Comparison of ENCODE assay signal across 8 cellular contexts in the genomic region with DNA sequence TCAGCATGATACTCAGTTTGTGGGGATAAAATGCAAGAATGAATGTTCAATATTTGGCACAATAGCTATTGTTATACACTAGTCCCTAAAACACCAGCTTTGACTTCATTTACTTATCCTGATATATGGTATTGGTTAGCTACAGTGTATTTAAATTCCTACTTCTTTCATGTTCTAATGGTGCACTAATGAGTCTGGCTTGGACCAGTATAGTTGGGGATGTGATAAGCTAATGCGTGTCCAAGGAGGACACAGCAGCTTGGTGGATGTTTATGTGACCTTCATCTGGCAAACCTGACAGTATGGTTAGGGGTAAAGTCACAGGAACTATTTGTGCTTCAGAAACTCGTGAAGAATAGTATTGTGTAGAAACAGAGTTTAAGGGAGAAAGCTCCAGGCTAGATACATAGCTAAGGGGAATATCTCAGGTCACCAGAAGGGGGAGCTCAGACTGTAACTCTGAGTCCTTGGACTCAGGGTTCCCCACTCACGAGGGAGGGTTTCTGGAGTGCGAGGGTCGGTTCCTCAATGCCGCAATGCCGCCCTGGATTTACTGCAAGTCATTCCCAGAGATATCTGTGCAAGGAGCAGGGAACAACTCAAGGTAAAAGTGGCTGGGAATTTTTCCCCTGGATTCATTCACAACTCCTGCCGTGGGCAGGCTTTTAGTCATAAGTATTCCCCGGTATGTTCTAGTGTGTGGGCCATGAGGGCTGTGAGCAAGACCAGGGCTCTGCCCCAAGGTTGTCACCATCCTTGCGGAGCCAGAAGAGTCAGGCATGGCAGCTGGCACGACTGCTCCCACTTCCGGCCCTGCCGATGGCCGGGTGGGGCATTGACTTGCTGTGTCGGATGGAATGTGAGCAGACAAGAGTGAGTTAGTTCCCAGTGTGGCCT. TPM values are rescaled to one million over a fixed set of nuclear protein-coding genes. Genes with fewer than 3 reads are reported as not detected.
A peak's percentile ranks its signal among the peaks of the same experiment; 100 is the strongest.
DNase-seq lines count a peak whose midpoint lies in the region; ATAC-seq and TF ChIP-seq lines count a peak whose summit lies in the region.

No MANE protein-coding gene starts in this region.

- no peaks in the 10 kb centered on the region for H3K9me2 ChIP-seq in OCI-LY1 (ENCODE audit: low read depth, low read length)

- no peak overlapping the region for H4K8ac ChIP-seq in H9 (replicated peaks; ENCODE audit: insufficient read length, low read depth, low read length)

- DNase-seq in Daoy (ENCODE audit: low read depth) (peak; percentile 41), H9 (peak; percentile 60), mammary epithelial cell (no peak), left lobe of liver (ENCODE audit: low spot score) (no peak), thoracic aorta (ENCODE audit: low spot score) (no peak), mesenteric fat pad (ENCODE audit: low spot score) (no peak)

- no peak overlapping the region for H3K56ac ChIP-seq in H9 (ENCODE audit: insufficient read length, low read depth, low read length)

- H3T11ph ChIP-seq in H9 (ENCODE audit: low read length) = no peak overlapping the region

- H4K20me1 ChIP-seq in H9 (ENCODE audit: control insufficient read depth, insufficient read depth, insufficient read length) (no peaks in the 10 kb centered on the region), OCI-LY1 (ENCODE audit: insufficient read depth, low read length) (no peaks in the 10 kb centered on the region), mammary epithelial cell (ENCODE audit: insufficient read depth, low read length) (no peaks in the 10 kb centered on the region)

- H3K79me2 ChIP-seq in H9 (ENCODE audit: insufficient read depth, low read length) (no peaks in the 10 kb centered on the region), OCI-LY1 (ENCODE audit: insufficient read depth, low read length) (no peaks in the 10 kb centered on the region), mammary epithelial cell (ENCODE audit: insufficient read depth, low read length) (no peaks in the 10 kb centered on the region)

- dilution Hi-C loops in mammary epithelial cell (cut with HindIII; ENCODE audit: low sequenced_read_pairs) = no loop called here

- H2AFZ ChIP-seq in H9 (ENCODE audit: low read length) (no peak overlapping the region), OCI-LY1 (ENCODE audit: low read length) (no peak overlapping the region), mammary epithelial cell (ENCODE audit: low read depth, low read length) (no peak overlapping the region)

- H3K4me1 ChIP-seq in H9 (ENCODE audit: insufficient read depth, low read length) (no peaks in the 10 kb centered on the region), OCI-LY1 (ENCODE audit: insufficient read depth, low read length, severe bottlenecking) (no peaks in the 10 kb centered on the region), mammary epithelial cell (ENCODE audit: insufficient read depth, low read length) (peaks cover 13% of the 10 kb centered on the region), thoracic aorta (ENCODE audit: control insufficient read depth in 1 of 2, low read depth in 2 of 2) (no peaks in the 10 kb centered on the region)

- H3K18ac ChIP-seq in H9 (ENCODE audit: insufficient read length, low read depth, low read length) = no peak overlapping the region

- H3K4me3 Mint-ChIP-seq in H9 = no peak overlapping the region

- no peaks in the 10 kb centered on the region for H3K36me3 ChIP-seq in OCI-LY1 (ENCODE audit: insufficient read depth, low read length)
- no peaks in the 10 kb centered on the region for H3K36me3 ChIP-seq in mammary epithelial cell (ENCODE audit: insufficient read depth, low read length)
- no peaks in the 10 kb centered on the region for H3K36me3 ChIP-seq in thoracic aorta

- H3K9me3 Mint-ChIP-seq in H9 = no peaks in the 10 kb centered on the region

- H3K27me3 ChIP-seq in H9 (ENCODE audit: insufficient read depth, low read length) (no peaks in the 10 kb centered on the region), OCI-LY1 (ENCODE audit: insufficient read depth, low read length) (no peaks in the 10 kb centered on the region), mammary epithelial cell (ENCODE audit: insufficient read depth, low read length) (no peaks in the 10 kb centered on the region), thoracic aorta (replicated peaks; ENCODE audit: insufficient read depth) (no peaks in the 10 kb centered on the region)

- intact Hi-C loops in mammary epithelial cell (cut with micrococcal nuclease) = loop anchor here (1.0 kb wide), 2 partner anchors 160 to 234 kb away; no protein-coding TSS in a partner anchor

- no peak overlapping the region for H4K91ac ChIP-seq in H9 (ENCODE audit: insufficient read length, low read depth, low read length)

- in situ Hi-C loops in mammary epithelial cell (cut with MboI; ENCODE audit: low sequenced_read_pairs in 2 of 2) = no loop called here

- no peak overlapping the region for H2BK12ac ChIP-seq in H9 (ENCODE audit: insufficient read length, low read depth, low read length)

- H3K9ac ChIP-seq in H9 (ENCODE audit: extremely low read depth, insufficient read length, low read length) = no peak overlapping the region
- no peak overlapping the region for H3K9ac ChIP-seq in OCI-LY1 (ENCODE audit: low read length)
- no peak overlapping the region for H3K9ac ChIP-seq in mammary epithelial cell (ENCODE audit: insufficient read depth, low read length)

- H3K23ac ChIP-seq in H9 (ENCODE audit: insufficient read length, low read depth, low read length) = no peak overlapping the region

- no peaks in the 10 kb centered on the region for H3K36me3 Mint-ChIP-seq in H9 (ENCODE audit: insufficient read depth in 1 of 3, low read depth in 3 of 3)

- H3K4me3 ChIP-seq in OCI-LY1 (ENCODE audit: low read depth, low read length, poor library complexity, severe bottlenecking) (no peak overlapping the region), mammary epithelial cell (replicated peaks in 1 of 3; ENCODE audit: insufficient read depth in 1 of 3, low read depth in 2 of 3, low read length in 3 of 3) (no peak overlapping the region), thoracic aorta (no peak overlapping the region)

- H3K23me2 ChIP-seq in H9 (ENCODE audit: insufficient read length, low read depth, low read length, poor library complexity, severe bottlenecking) = no peaks in the 10 kb centered on the region

- H3K4ac ChIP-seq in H9 (ENCODE audit: low read depth, low read length) = no peak overlapping the region

- H3K27ac ChIP-seq in H9 (ENCODE audit: insufficient read length, low read depth, low read length) (no peak overlapping the region), OCI-LY1 (ENCODE audit: low read depth, low read length, poor library complexity, severe bottlenecking) (no peak overlapping the region), mammary epithelial cell (ENCODE audit: insufficient read depth, low read depth, low read length) (no peak overlapping the region), thoracic aorta (no peak overlapping the region)

- no peaks in the 10 kb centered on the region for H3F3A ChIP-seq in OCI-LY1 (ENCODE audit: insufficient read depth, low read length)

- no peaks in the 10 kb centered on the region for H3K79me1 ChIP-seq in H9 (ENCODE audit: insufficient read depth, low read depth, low read length, poor library complexity, severe bottlenecking)

- TF ChIP-seq CTCF in H9 (conservative IDR thresholded peaks at IDR 0.05) (peak; percentile 80), OCI-LY1 (IDR thresholded peaks at IDR 0.05; ENCODE audit: low read length) (peak; percentile 65), mammary epithelial cell (conservative IDR thresholded peaks at IDR 0.05 in 1 of 2, IDR thresholded peaks at IDR 0.05 in 1 of 2; ENCODE audit: extremely low read depth in 1 of 2, insufficient read depth in 1 of 2, low read depth in 1 of 2, low read length in 2 of 2) (peak; percentile 70 to 74), thoracic aorta (IDR thresholded peaks at IDR 0.05) (peak; percentile 58)

- H2BK120ac ChIP-seq in H9 (ENCODE audit: low read depth, low read length, poor library complexity, severe bottlenecking) = no peak overlapping the region

- H3K27me3 Mint-ChIP-seq in H9 (ENCODE audit: low read depth) = peaks cover 17% of the 10 kb centered on the region

- ATAC-seq in left lobe of liver (peak; percentile 97), thoracic aorta (ENCODE audit: insufficient number of reproducible peaks, low FRiP score, low read depth) (no peak), HG03135 (IDR thresholded peaks at IDR 0.05; ENCODE audit: unreplicated experiment) (no peak)

- no peak overlapping the region for H3K27ac Mint-ChIP-seq in H9

- H3K4me2 ChIP-seq in H9 (ENCODE audit: insufficient read depth, insufficient read length, low read length) (no peak overlapping the region), OCI-LY1 (ENCODE audit: low read length) (no peak overlapping the region), mammary epithelial cell (ENCODE audit: insufficient read depth, low read depth, low read length) (no peak overlapping the region)

- no CpG with 5 or more reads among the region's 15 CpGs for WGBS in H9 (ENCODE audit: extremely low coverage, insufficient read length, low lambda C conversion rate)
- 69% methylated on average over 14 of the region's 15 CpGs for WGBS in mammary epithelial cell (ENCODE audit: low coverage, missing lambda C conversion rate)

- H2BK5ac ChIP-seq in H9 (ENCODE audit: insufficient read length, low read length) = no peak overlapping the region

- H2BK15ac ChIP-seq in H9 (ENCODE audit: low read depth, low read length) = no peak overlapping the region

- no peak overlapping the region for H3K14ac ChIP-seq in H9 (ENCODE audit: insufficient read depth, low read length)

- H2AK5ac ChIP-seq in H9 (ENCODE audit: insufficient read length, low read length) = no peak overlapping the region

- H2BK20ac ChIP-seq in H9 (ENCODE audit: low read depth, low read length, poor library complexity, severe bottlenecking) = no peak overlapping the region

- no peak overlapping the region for H4K5ac ChIP-seq in H9 (ENCODE audit: insufficient read length, low read depth, low read length)

- H3K9me3 ChIP-seq in H9 (ENCODE audit: control insufficient read depth, low read depth, low read length) = no peaks in the 10 kb centered on the region
- no peaks in the 10 kb centered on the region for H3K9me3 ChIP-seq in OCI-LY1 (ENCODE audit: low read length)
- no peaks in the 10 kb centered on the region for H3K9me3 ChIP-seq in mammary epithelial cell (replicated peaks; ENCODE audit: insufficient read depth, low read length)
- no peaks in the 10 kb centered on the region for H3K9me3 ChIP-seq in thoracic aorta

- no TSS peak for BruUV-seq in mammary epithelial cell (replicated peaks; lab: Mats Ljungman, UMichigan)

- peaks cover 0 to 5% of the 10 kb centered on the region in 2 experiments; a peak in 2 of 4 replicates for H3K4me1 Mint-ChIP-seq in H9

- CTCF ChIA-PET in mammary epithelial cell (lab: Charles Lee; ENCODE audit: low non-redundant PET) = interaction anchor here (0.5 to 1.1 kb wide), 6 partner anchors 122 to 508 kb away, joined by 3 to 5 read pairs (median 4); no protein-coding TSS in a partner anchor

RNA-seq across cellular contexts. Expression of gene IL1R2, which starts 14.5 kb away (rescaled TPM):
- total RNA-seq in Daoy (2014; rRNA removed; shearing (Covaris generic)) = not detected in 2 replicates
- total RNA-seq in H9 (2021) (not detected in 2 replicates), mammary epithelial cell (1 to 10 TPM in 1 of 2 donors, under 1 TPM in 1; 0.50 to 3.1 TPM), left lobe of liver (12.0 TPM), thoracic aorta (10 to 100 TPM; 18.3 to 47.7 TPM), mesenteric fat pad (101 TPM)
- polyA plus RNA-seq in mammary epithelial cell = 6.9 TPM
- 8.1 TPM for polyA minus RNA-seq in mammary epithelial cell

Comparison
In these comparisons a context has a peak if more than half of its experiments do, and no peak if none do; other contexts are left out.
1. DNase-seq: peak in Daoy (single experiment) and H9 (single experiment); none in mammary epithelial cell (single experiment), left lobe of liver (single experiment), thoracic aorta (single experiment) and mesenteric fat pad (single experiment).
2. Peak in every context shown above with its lines, with median percentiles within 50 percentile points of each other: CTCF ChIP-seq.